ENCODE assay signal across 7 cellular contexts in genomic region chrX:22748093-22748999, GRCh38.
DNase-seq lines count a peak whose midpoint lies in the region; ATAC-seq, FAIRE-seq and TF ChIP-seq lines count a peak whose summit lies in the region.

No MANE protein-coding gene starts in this region.

- H3K9me3 ChIP-seq in T-helper 17 cell (ENCODE audit: control insufficient read depth, low read length, poor library complexity, severe bottlenecking) (no peaks in the 10 kb centered on the region), kidney (ENCODE audit: control insufficient read depth in 1 of 2, low read length in 2 of 2) (no peaks in the 10 kb centered on the region)

- no peak overlapping the region for H3K27ac Mint-ChIP-seq in T-helper 17 cell

- H3K36me3 ChIP-seq in GM06990 (ENCODE audit: control insufficient read depth, insufficient read depth, low read length) (no peaks in the 10 kb centered on the region), kidney (ENCODE audit: control insufficient read depth in 1 of 2, insufficient read depth in 2 of 2, low read length in 2 of 2) (no peaks in the 10 kb centered on the region)

- H3K9ac ChIP-seq in kidney (ENCODE audit: low read length in 2 of 2): no peak overlapping the region

- no peaks in the 10 kb centered on the region for H3K4me1 Mint-ChIP-seq in T-helper 17 cell

- H3K36me3 Mint-ChIP-seq in T-helper 17 cell (ENCODE audit: low read depth): no peaks in the 10 kb centered on the region

- ATAC-seq in T-helper 17 cell: peak; percentile 44

- intact Hi-C loops in kidney (cut with DNase I): no loop called here

- DNase-seq in GM06990 (ENCODE audit: extremely low read depth, insufficient read length) (no peak), HCEC 1CT (peak; percentile 36), NCI-H1092 (lab: John Stamatoyannopoulos, UW) (peak; percentile 41), T-helper 17 cell (peak in 1 of 3 donors; percentile 4), cardiac fibroblast (ENCODE audit: low read depth in 2 of 2) (peak; percentile 48 to 63), kidney (no peak)
- DNase-seq in stimulated activated CD8-positive, alpha-beta memory T cell treated with anti-CD3 and anti-CD28 coated beads, Interleukin-12 subunit alpha, Interleukin-12 subunit beta, amount 100 ng/mL, for 1 hour (ENCODE audit: low read depth): peak; percentile 2

- peaks cover 6% of the 10 kb centered on the region for H3K27me3 Mint-ChIP-seq in T-helper 17 cell

- H3K4me3 ChIP-seq in GM06990 (replicated peaks; ENCODE audit: low read depth, low read length) (no peak overlapping the region), cardiac fibroblast (replicated peaks in 1 of 2; ENCODE audit: low read depth in 2 of 2, low read length in 2 of 2) (no peak overlapping the region), kidney (ENCODE audit: low read length in 2 of 2) (no peak overlapping the region)

- H3K27ac ChIP-seq in kidney (ENCODE audit: low read depth in 2 of 2, low read length in 2 of 2): no peak overlapping the region

- no peak overlapping the region for H3K4me3 Mint-ChIP-seq in T-helper 17 cell

- H3K27me3 ChIP-seq in GM06990 (replicated peaks; ENCODE audit: control insufficient read depth, insufficient read depth, low read length): no peaks in the 10 kb centered on the region

- peak; percentile 85 for TF ChIP-seq CTCF in GM06990 (IDR thresholded peaks at IDR 0.05; ENCODE audit: insufficient read depth, low read length, poor library complexity, severe bottlenecking)
- TF ChIP-seq CTCF in cardiac fibroblast (IDR thresholded peaks at IDR 0.05; ENCODE audit: low read depth, low read length): peak; percentile 56
- TF ChIP-seq CTCF in kidney (IDR thresholded peaks at IDR 0.05; ENCODE audit: borderline replicate concordance, extremely low read depth, insufficient read depth): peak; percentile 56

- H3K4me1 ChIP-seq in kidney (ENCODE audit: control insufficient read depth in 1 of 2, insufficient read depth in 1 of 2, low read depth in 1 of 2, low read length in 2 of 2): no peaks in the 10 kb centered on the region

- peak; percentile 88 for FAIRE-seq in kidney (lab: Jason Lieb, UNC)

Comparison
In these comparisons a context has a peak if more than half of its experiments do, and no peak if none do; other contexts are left out.
1. DNase-seq: peak in HCEC 1CT (single experiment), NCI-H1092 (single experiment), cardiac fibroblast (2 of 2) and stimulated activated CD8-positive, alpha-beta memory T cell treated with anti-CD3 and anti-CD28 coated beads, Interleukin-12 subunit alpha, Interleukin-12 subunit beta, amount 100 ng/mL, for 1 hour (single experiment); none in GM06990 (single experiment) and kidney (single experiment).
2. Peak in every context shown above with its lines, with median percentiles within 50 percentile points of each other: CTCF ChIP-seq.